ENCODE assay signal across 9 cellular contexts in the genomic region with DNA sequence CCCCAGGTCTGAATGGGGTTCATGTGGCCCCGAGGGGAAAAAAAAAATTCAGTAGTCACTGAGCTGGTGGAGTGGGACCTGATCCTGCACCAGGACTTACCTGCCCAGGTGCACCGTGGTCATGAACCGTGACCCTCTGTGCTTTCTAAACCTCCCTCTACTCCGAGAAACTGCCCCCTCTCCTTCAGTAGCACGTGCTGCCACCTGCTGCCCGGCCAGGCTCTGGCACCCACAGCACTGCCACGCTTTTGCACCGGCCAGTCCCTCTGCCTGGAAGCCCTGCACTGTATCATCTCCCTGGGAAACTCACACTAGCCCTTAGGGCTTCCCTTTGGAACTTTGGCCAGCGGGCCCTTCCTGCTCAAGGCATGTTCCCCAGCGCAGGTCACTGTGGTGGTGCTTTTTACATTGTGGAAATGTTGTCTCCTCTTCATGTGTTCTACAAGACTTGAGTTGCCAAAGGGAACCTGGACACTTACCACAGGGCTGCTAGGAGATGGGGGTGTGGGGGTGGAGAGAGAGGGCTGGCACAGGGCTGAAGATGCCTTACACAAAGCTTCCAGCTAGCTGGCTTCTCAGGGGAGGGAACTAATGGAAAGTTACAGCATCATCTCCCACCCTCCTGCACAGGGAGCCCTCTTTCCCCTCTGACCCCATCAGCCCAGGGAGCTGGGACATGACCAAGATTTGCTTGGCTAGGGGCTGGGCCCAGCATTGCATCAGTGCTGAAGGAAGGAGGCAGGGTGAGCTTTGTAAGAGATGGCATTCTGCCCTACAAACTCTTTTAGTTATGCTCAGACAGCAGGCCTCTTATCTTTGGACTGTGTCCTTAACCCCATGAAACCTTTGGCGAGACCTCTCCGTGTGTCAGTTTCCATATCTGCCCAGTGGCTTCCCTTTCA. TPM values are rescaled to one million over a fixed set of nuclear protein-coding genes. Genes with fewer than 3 reads are reported as not detected.
DNase-seq lines count a peak whose midpoint lies in the region; ATAC-seq and TF ChIP-seq lines count a peak whose summit lies in the region.
"Had no signal": no experiment of that assay in that cellular context is flagged by ENCODE, and none has a peak within 500 bp of the region (broad histone marks: within the 10 kb centered on the region; RNA-seq: fewer than 3 reads in every experiment).

No MANE protein-coding gene starts in this region.

- H3K36me3 ChIP-seq in Loucy (ENCODE audit: insufficient read depth, low read length): no peaks in the 10 kb centered on the region

- no peak overlapping the region for H3K4me3 ChIP-seq in Loucy (ENCODE audit: low read length, poor library complexity, severe bottlenecking)
- H3K4me3 ChIP-seq: SK-N-MC had no signal

- H3F3A ChIP-seq in Loucy (ENCODE audit: low read depth): no peaks in the 10 kb centered on the region

- H3K4me2 ChIP-seq in Loucy (ENCODE audit: low read depth, low read length, poor library complexity, severe bottlenecking): no peak overlapping the region

- DNase-seq in GM10248 (ENCODE audit: extremely low spot score) (peak; percentile 45), lung microvascular endothelial cell (ENCODE audit: low read depth in 2 of 2) (peak; percentile 15 to 16), LoVo (ENCODE audit: low spot score) (no peak)
- DNase-seq in activated naive CD4-positive, alpha-beta T cell (lab: John Stamatoyannopoulos, UW): no peak
- no peak for DNase-seq in activated T-cell treated with anti-CD3 and anti-CD28 coated beads, Interleukin-2, amount 50 U/mL, for 4 hours

- H3K27ac Mint-ChIP-seq in brain: no peak overlapping the region

- H2AFZ ChIP-seq in Loucy (ENCODE audit: low read length): no peak overlapping the region

- H3K9me2 ChIP-seq in Loucy (replicated peaks; ENCODE audit: low read depth, low read length): no peaks in the 10 kb centered on the region

- H3K9me3 ChIP-seq in Loucy (ENCODE audit: insufficient read depth, low read depth, low read length): no peaks in the 10 kb centered on the region

- no peak for ATAC-seq in HG02885 (IDR thresholded peaks at IDR 0.05; ENCODE audit: poor library complexity, unreplicated experiment)
- no peak for ATAC-seq in activated T-cell treated with anti-CD3 and anti-CD28 coated beads, Interleukin-2, amount 50 U/mL, for 4 hours

- H3K4me1 Mint-ChIP-seq in brain: peaks cover 28% of the 10 kb centered on the region
- H3K4me1 Mint-ChIP-seq in activated T-cell treated with anti-CD3 and anti-CD28 coated beads, Interleukin-2, amount 50 U/mL, for 4 hours (ENCODE audit: low read depth): peaks cover 4% of the 10 kb centered on the region

- H3K36me3 Mint-ChIP-seq in brain: no peaks in the 10 kb centered on the region
- H3K36me3 Mint-ChIP-seq in activated T-cell treated with anti-CD3 and anti-CD28 coated beads, Interleukin-2, amount 50 U/mL, for 4 hours (ENCODE audit: insufficient read depth): no peaks in the 10 kb centered on the region

- peaks cover 0 to 55% (median 0%) of the 10 kb centered on the region in 5 experiments for H3K9me3 Mint-ChIP-seq in brain
- H3K9me3 Mint-ChIP-seq in activated T-cell treated with anti-CD3 and anti-CD28 coated beads, Interleukin-2, amount 50 U/mL, for 4 hours: no peaks in the 10 kb centered on the region

- H3K4me1 ChIP-seq in Loucy (ENCODE audit: insufficient read depth, low read length, poor library complexity, severe bottlenecking): no peaks in the 10 kb centered on the region

- no peak overlapping the region for H3K9ac ChIP-seq in Loucy (ENCODE audit: low read depth, low read length, poor library complexity, severe bottlenecking)

- peak overlapping the region in 3 of 5 experiments; percentile 55 to 73 (median 64) for H3K4me3 Mint-ChIP-seq in brain
- no peak overlapping the region for H3K4me3 Mint-ChIP-seq in activated T-cell treated with anti-CD3 and anti-CD28 coated beads, Interleukin-2, amount 50 U/mL, for 4 hours

- CTCF ChIA-PET in GM10248 (lab: Yijun Ruan, JAX): interaction anchor here (1.9 to 2.4 kb wide), 2 partner anchors 9 to 1453 kb away, joined by 4 to 17 read pairs; no protein-coding TSS in a partner anchor

- TF ChIP-seq CTCF in GM10248 (IDR thresholded peaks at IDR 0.05; ENCODE audit: control extremely low read depth, extremely low read depth, low read depth, missing control alignments) (peak; percentile 60), Loucy (conservative IDR thresholded peaks at IDR 0.05; ENCODE audit: low read length) (peak; percentile 60), brain (conservative IDR thresholded peaks at IDR 0.05) (peak; percentile 42 to 68)

- peaks cover 51% of the 10 kb centered on the region for H3K27me3 Mint-ChIP-seq in brain
- H3K27me3 Mint-ChIP-seq in activated T-cell treated with anti-CD3 and anti-CD28 coated beads, Interleukin-2, amount 50 U/mL, for 4 hours (ENCODE audit: low read depth): peaks cover 47% of the 10 kb centered on the region

- no peaks in the 10 kb centered on the region for H3K79me2 ChIP-seq in Loucy (ENCODE audit: insufficient read depth, low read length)

- no peaks in the 10 kb centered on the region for H3K27me3 ChIP-seq in Loucy (ENCODE audit: insufficient read depth, low read length, poor library complexity, severe bottlenecking)

- POLR2A ChIA-PET in GM10248 (lab: Yijun Ruan, JAX): no interaction called here

- no peaks in the 10 kb centered on the region for H4K20me1 ChIP-seq in Loucy (ENCODE audit: insufficient read depth, low read length, poor library complexity, severe bottlenecking)

RNA-seq across cellular contexts. Expression of a gene that starts 2.5 kb away (rescaled TPM):
- polyA plus RNA-seq in brain (ENCODE audit: insufficient read depth, low read depth, low replicate concordance): 19.2 TPM
- total RNA-seq in lung microvascular endothelial cell: not detected in 2 replicates
- not detected for total RNA-seq in activated T-cell treated with anti-CD3 and anti-CD28 coated beads, Interleukin-2, amount 50 U/mL, for 4 hours

Comparison
In these comparisons a context has a peak if more than half of its experiments do, and no peak if none do; other contexts are left out.
1. DNase-seq: peak in GM10248 (single experiment) and lung microvascular endothelial cell (2 of 2); none in activated naive CD4-positive, alpha-beta T cell (0 of 4), LoVo (single experiment) and activated T-cell treated with anti-CD3 and anti-CD28 coated beads, Interleukin-2, amount 50 U/mL, for 4 hours (single experiment).
2. Peak in every context shown above with its lines, with median percentiles within 50 percentile points of each other: CTCF ChIP-seq.